26 cellular contexts compared by ENCODE assay signal in the genomic region with DNA sequence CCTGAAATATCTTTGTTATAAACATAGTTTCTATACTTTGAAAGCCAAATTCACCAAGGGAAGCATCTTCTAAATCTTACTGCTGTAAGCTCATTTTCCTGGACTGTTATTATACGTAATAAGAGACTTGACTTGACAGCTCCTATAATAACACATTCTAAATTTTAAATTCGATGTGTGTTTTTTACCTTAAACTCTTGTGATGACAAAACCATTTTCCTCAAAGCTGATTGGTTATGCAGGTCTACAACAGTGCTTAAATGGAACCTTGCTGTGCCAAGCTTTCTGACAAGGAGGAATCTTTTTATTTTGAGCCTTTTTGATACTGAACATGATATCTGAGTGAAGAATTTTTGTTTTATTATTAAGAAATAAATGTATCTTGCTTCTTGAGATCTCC. TPM values are rescaled to one million over a fixed set of nuclear protein-coding genes. Genes with fewer than 3 reads are reported as not detected.
"Had no signal": no experiment of that assay in that cellular context is flagged by ENCODE, and none has a peak within 500 bp of the region (broad histone marks: within the 10 kb centered on the region; RNA-seq: fewer than 3 reads in every experiment).

A gene with protein sequence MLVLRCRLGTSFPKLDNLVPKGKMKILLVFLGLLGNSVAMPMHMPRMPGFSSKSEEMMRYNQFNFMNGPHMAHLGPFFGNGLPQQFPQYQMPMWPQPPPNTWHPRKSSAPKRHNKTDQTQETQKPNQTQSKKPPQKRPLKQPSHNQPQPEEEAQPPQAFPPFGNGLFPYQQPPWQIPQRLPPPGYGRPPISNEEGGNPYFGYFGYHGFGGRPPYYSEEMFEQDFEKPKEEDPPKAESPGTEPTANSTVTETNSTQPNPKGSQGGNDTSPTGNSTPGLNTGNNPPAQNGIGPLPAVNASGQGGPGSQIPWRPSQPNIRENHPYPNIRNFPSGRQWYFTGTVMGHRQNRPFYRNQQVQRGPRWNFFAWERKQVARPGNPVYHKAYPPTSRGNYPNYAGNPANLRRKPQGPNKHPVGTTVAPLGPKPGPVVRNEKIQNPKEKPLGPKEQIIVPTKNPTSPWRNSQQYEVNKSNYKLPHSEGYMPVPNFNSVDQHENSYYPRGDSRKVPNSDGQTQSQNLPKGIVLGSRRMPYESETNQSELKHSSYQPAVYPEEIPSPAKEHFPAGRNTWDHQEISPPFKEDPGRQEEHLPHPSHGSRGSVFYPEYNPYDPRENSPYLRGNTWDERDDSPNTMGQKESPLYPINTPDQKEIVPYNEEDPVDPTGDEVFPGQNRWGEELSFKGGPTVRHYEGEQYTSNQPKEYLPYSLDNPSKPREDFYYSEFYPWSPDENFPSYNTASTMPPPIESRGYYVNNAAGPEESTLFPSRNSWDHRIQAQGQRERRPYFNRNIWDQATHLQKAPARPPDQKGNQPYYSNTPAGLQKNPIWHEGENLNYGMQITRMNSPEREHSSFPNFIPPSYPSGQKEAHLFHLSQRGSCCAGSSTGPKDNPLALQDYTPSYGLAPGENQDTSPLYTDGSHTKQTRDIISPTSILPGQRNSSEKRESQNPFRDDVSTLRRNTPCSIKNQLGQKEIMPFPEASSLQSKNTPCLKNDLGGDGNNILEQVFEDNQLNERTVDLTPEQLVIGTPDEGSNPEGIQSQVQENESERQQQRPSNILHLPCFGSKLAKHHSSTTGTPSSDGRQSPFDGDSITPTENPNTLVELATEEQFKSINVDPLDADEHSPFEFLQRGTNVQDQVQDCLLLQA (plus strand): TSS at position 301 of the 400 bp plus-strand sequence. CDS start 757 bp downstream, outside the sequence.

- H3K27me3 ChIP-seq: gastrocnemius medialis, hepatocyte, pancreas, tibial nerve had no signal

- H3K9me3 ChIP-seq: gastrocnemius medialis, pancreas, psoas muscle, tibial nerve had no signal

- H3K79me2 ChIP-seq: hepatocyte had no signal

- H3K36me3 ChIP-seq: gastrocnemius medialis, pancreas, tibial nerve had no signal

- H3K36me3 Mint-ChIP-seq: activated CD4-positive, alpha-beta memory T cell treated with anti-CD3 and anti-CD28 coated beads for 36 hours; mesothelial cell of epicardium; naive thymus-derived CD4-positive, alpha-beta T cell had no signal

- ATAC-seq: activated T-cell treated with anti-CD3 and anti-CD28 coated beads, Interleukin-2, amount 50 U/mL, for 4 hours; activated T-helper 17 cell treated with anti-CD3 and anti-CD28 coated beads, Interleukin-2, amount 50 U/mL, for 72 hours; gastrocnemius medialis; left ventricle myocardium superior; naive thymus-derived CD4-positive, alpha-beta T cell; pancreas; psoas muscle had no signal

- H2AFZ ChIP-seq: hepatocyte had no signal

- H3K4me2 ChIP-seq: hepatocyte had no signal

- H3K9me3 Mint-ChIP-seq: activated CD4-positive, alpha-beta memory T cell treated with anti-CD3 and anti-CD28 coated beads for 36 hours; activated T-cell treated with anti-CD3 and anti-CD28 coated beads, Interleukin-2, amount 50 U/mL, for 4 hours; activated T-helper 17 cell treated with anti-CD3 and anti-CD28 coated beads, Interleukin-2, amount 50 U/mL, for 72 hours; mesothelial cell of epicardium; naive thymus-derived CD4-positive, alpha-beta T cell; T-helper 2 cell treated with Interferon-gamma antibody and Interleukin-4, amounts not matched to agents 5 μg/mL and 100 μg/mL, for 36 hours had no signal

- H3K4me3 ChIP-seq: gastrocnemius medialis, hepatocyte, pancreas, psoas muscle, tibial nerve had no signal

- DNase-seq: activated CD4-positive, alpha-beta memory T cell treated with anti-CD3 and anti-CD28 coated beads for 36 hours; activated CD4-positive, alpha-beta T cell treated with anti-CD3 and anti-CD28 coated beads for 4 hours; activated gamma-delta T cell treated with Interleukin-2 at 50 U/mL for 16 hours; activated naive CD4-positive, alpha-beta T cell treated with anti-CD3 and anti-CD28 coated beads, Interleukin-2, amount 50 U/mL, for 16 hours; activated T-cell treated with anti-CD3 and anti-CD28 coated beads, Interleukin-2, amount 50 U/mL, for 4 hours; amniotic stem cell; central memory CD4-positive, alpha-beta T cell; gastrocnemius medialis; glutamatergic neuron; islet precursor cell; left ventricle myocardium superior; pancreas; psoas muscle; stimulated activated CD4-positive, alpha-beta T cell treated with anti-CD3 and anti-CD28 coated beads, Interleukin-15, amount 100 ng/mL, for 24 hours; stimulated activated CD4-positive, alpha-beta T cell treated with anti-CD3 and anti-CD28 coated beads, Interleukin-2, amount 100 ng/mL, for 24 hours; stimulated activated naive CD4-positive, alpha-beta T cell; T-helper 1 cell had no signal

- H3K4me3 Mint-ChIP-seq: activated CD4-positive, alpha-beta memory T cell treated with anti-CD3 and anti-CD28 coated beads for 36 hours; activated T-cell treated with anti-CD3 and anti-CD28 coated beads, Interleukin-2, amount 50 U/mL, for 4 hours; activated T-helper 17 cell treated with anti-CD3 and anti-CD28 coated beads, Interleukin-2, amount 50 U/mL, for 72 hours; mesothelial cell of epicardium; naive thymus-derived CD4-positive, alpha-beta T cell; T-helper 2 cell treated with Interferon-gamma antibody and Interleukin-4, amounts not matched to agents 5 μg/mL and 100 μg/mL, for 36 hours had no signal

- H3K4me1 ChIP-seq: gastrocnemius medialis, pancreas, psoas muscle, tibial nerve had no signal

- H3K27ac Mint-ChIP-seq: activated CD4-positive, alpha-beta memory T cell treated with anti-CD3 and anti-CD28 coated beads for 36 hours; activated T-helper 17 cell treated with anti-CD3 and anti-CD28 coated beads, Interleukin-2, amount 50 U/mL, for 72 hours; mesothelial cell of epicardium; T-helper 2 cell treated with Interferon-gamma antibody and Interleukin-4, amounts not matched to agents 5 μg/mL and 100 μg/mL, for 36 hours had no signal

- H3K4me1 Mint-ChIP-seq: activated T-helper 17 cell treated with anti-CD3 and anti-CD28 coated beads, Interleukin-2, amount 50 U/mL, for 72 hours had no signal

- H3K27ac ChIP-seq: gastrocnemius medialis, hepatocyte, pancreas, psoas muscle, tibial nerve had no signal

RNA-seq across cellular contexts. Expression of the gene that starts here (rescaled TPM):
- total RNA-seq: activated CD4-positive, alpha-beta memory T cell treated with anti-CD3 and anti-CD28 coated beads for 36 hours; activated T-cell treated with anti-CD3 and anti-CD28 coated beads, Interleukin-2, amount 50 U/mL, for 4 hours; activated T-helper 17 cell treated with anti-CD3 and anti-CD28 coated beads, Interleukin-2, amount 50 U/mL, for 72 hours; lung microvascular endothelial cell; mesothelial cell of epicardium; naive thymus-derived CD4-positive, alpha-beta T cell; temporal lobe; tibial nerve had no signal
- polyA plus RNA-seq: naive thymus-derived CD4-positive, alpha-beta T cell; neural cell had no signal
